In genomic region chr14:67253076-67253635, GRCh38 we compare ENCODE assay signal across 18 cellular contexts. TPM values are rescaled to one million over a fixed set of nuclear protein-coding genes. Genes with fewer than 3 reads are reported as not detected.
DNase-seq lines count a peak whose midpoint lies in the region; ATAC-seq, FAIRE-seq and TF ChIP-seq lines count a peak whose summit lies in the region.
"Had no signal": no experiment of that assay in that cellular context is flagged by ENCODE, and none has a peak within 500 bp of the region (broad histone marks: within the 10 kb centered on the region; RNA-seq: fewer than 3 reads in every experiment).

No MANE protein-coding gene starts in this region.

- 52 to 70% (median 64%) methylated on average over 2 of the region's 2 CpGs for WGBS in small intestine, 3 donors

- ATAC-seq in HG03442 (IDR thresholded peaks at IDR 0.05; ENCODE audit: unreplicated experiment): peak; percentile 45
- no peak for ATAC-seq in GM18517 (IDR thresholded peaks at IDR 0.05; ENCODE audit: unreplicated experiment)
- ATAC-seq in HG02763 (IDR thresholded peaks at IDR 0.05; ENCODE audit: unreplicated experiment): no peak
- ATAC-seq: K562 had no signal

- H3K27ac ChIP-seq in VCaP (peak overlapping the region; percentile 78), small intestine (ENCODE audit: low read depth in 1 of 2, low read length in 1 of 2) (peak overlapping the region; percentile 54 to 81)
- H3K27ac ChIP-seq: BLaER1 treated with 17β-estradiol and CSF1 and Interleukin-3, amounts not matched to agents 10 nM and 100 nM had no signal

- DNase-seq in GM19239 (ENCODE audit: insufficient read length, low spot score): no peak
- DNase-seq in small intestine: peak; percentile 19
- DNase-seq in NCI-H2196 (lab: John Stamatoyannopoulos, UW; ENCODE audit: unreplicated experiment): no peak
- DNase-seq: CD8-positive, alpha-beta memory T cell; DMS53; EL; H7; NCI-H1105; NCI-H2081; NCI-H2171 treated with DMSO at 0.1 percent for 48 hours; SHP77; SW 1271 had no signal

- H3K9me3 ChIP-seq in small intestine (ENCODE audit: control insufficient read depth, low read depth): no peaks in the 10 kb centered on the region
- H3K9me3 ChIP-seq: BLaER1 treated with 17β-estradiol and CSF1 and Interleukin-3, amounts not matched to agents 10 nM and 100 nM had no signal

- no peaks in the 10 kb centered on the region for H3K36me3 ChIP-seq in small intestine (ENCODE audit: control insufficient read depth in 2 of 2, insufficient read depth in 2 of 2, low read length in 2 of 2)

- peak; percentile 11 for FAIRE-seq in GM19239 (lab: Jason Lieb, UNC)
- no peak for FAIRE-seq in small intestine (lab: Jason Lieb, UNC)
- FAIRE-seq: K562 had no signal

- H3K4me3 ChIP-seq in small intestine (ENCODE audit: low read depth in 1 of 2, low read length in 2 of 2): no peak overlapping the region
- H3K4me3 ChIP-seq: BLaER1 treated with 17β-estradiol and CSF1 and Interleukin-3, amounts not matched to agents 10 nM and 100 nM; K562 had no signal

- no peak for TF ChIP-seq CTCF in VCaP (conservative IDR thresholded peaks at IDR 0.05)

- H3K4me1 ChIP-seq in small intestine (ENCODE audit: control insufficient read depth in 2 of 2, insufficient read depth in 1 of 2, low read depth in 1 of 2, low read length in 1 of 2): peaks cover 5 to 7% of the 10 kb centered on the region in 2 donors

- no peaks in the 10 kb centered on the region for H3K27me3 ChIP-seq in small intestine (ENCODE audit: control insufficient read depth in 2 of 2, insufficient read depth in 2 of 2, low read length in 2 of 2)
- H3K27me3 ChIP-seq: BLaER1 treated with 17β-estradiol and CSF1 and Interleukin-3, amounts not matched to agents 10 nM and 100 nM had no signal

RNA-seq across cellular contexts. Expression of gene PALS1, which starts 11.9 kb away (rescaled TPM):
- polyA plus RNA-seq in small intestine: 10 to 100 TPM; 11.1 to 35.9 (median 34.0) TPM
